Comparison of ENCODE assay signal across 1 cellular context in the genomic region with DNA sequence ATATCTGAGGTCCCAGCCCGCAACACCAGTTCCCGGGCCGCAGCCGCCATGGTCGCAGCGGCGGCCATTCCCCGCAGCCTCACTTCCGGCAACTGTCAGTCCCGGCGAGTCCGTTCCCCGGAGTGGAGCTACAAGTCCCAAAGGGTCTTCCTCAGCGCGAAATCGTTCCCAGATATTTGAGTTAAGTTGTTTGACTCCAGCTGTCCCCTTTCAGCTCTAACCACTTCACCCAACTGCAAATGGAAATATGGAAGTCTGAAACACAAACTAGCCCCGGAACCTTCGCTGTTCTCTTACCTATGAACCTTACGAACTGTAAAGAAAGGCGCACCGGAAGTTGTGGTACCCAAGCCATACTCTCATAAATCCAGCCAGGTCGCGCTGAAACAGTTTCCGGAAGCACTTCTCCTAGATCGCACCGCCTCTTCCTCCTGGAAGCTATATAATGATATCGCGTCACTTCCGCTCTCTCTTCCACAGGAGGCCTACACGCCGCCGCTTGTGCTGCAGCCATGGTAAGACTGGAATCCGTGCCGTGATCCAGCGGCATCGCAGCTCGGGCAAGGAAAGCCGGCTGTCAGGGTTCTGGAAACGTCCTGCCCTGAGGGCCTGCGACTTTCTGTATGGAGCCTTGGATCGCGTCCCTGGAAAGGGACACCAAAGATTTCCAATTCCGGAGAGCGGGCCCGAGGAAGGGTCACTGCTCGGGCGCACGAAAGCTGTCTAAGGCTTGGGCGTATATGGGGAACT.
A peak's percentile ranks its signal among the peaks of the same experiment; 100 is the strongest.
TF ChIP-seq lines count a peak whose summit lies in the region.

A gene (plus strand): TSS at position 468 of the 750 bp plus-strand sequence. CDS start 45 bp downstream, at position 513.
A gene with protein sequence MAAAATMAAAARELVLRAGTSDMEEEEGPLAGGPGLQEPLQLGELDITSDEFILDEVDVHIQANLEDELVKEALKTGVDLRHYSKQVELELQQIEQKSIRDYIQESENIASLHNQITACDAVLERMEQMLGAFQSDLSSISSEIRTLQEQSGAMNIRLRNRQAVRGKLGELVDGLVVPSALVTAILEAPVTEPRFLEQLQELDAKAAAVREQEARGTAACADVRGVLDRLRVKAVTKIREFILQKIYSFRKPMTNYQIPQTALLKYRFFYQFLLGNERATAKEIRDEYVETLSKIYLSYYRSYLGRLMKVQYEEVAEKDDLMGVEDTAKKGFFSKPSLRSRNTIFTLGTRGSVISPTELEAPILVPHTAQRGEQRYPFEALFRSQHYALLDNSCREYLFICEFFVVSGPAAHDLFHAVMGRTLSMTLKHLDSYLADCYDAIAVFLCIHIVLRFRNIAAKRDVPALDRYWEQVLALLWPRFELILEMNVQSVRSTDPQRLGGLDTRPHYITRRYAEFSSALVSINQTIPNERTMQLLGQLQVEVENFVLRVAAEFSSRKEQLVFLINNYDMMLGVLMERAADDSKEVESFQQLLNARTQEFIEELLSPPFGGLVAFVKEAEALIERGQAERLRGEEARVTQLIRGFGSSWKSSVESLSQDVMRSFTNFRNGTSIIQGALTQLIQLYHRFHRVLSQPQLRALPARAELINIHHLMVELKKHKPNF (minus strand): TSS at position 269 of the 750 bp plus-strand sequence. CDS start 201 bp downstream, at position 68.

TF ChIP-seq in K562, 482 proteins besides CTCF, POLR2A, EP300 and RAD21 (continued from another document and continues in another):
- TF ChIP-seq, protein P1, sequence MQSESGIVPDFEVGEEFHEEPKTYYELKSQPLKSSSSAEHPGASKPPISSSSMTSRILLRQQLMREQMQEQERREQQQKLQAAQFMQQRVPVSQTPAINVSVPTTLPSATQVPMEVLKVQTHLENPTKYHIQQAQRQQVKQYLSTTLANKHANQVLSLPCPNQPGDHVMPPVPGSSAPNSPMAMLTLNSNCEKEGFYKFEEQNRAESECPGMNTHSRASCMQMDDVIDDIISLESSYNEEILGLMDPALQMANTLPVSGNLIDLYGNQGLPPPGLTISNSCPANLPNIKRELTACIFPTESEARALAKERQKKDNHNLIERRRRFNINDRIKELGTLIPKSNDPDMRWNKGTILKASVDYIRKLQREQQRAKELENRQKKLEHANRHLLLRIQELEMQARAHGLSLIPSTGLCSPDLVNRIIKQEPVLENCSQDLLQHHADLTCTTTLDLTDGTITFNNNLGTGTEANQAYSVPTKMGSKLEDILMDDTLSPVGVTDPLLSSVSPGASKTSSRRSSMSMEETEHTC (IDR thresholded peaks at IDR 0.05), result 0 out of 2 replicates have a peak, but pooled peaks have one; percentile 40
- TF ChIP-seq L3MBTL2 (IDR thresholded peaks at IDR 0.05) (peak; percentile 61), GTF2E2 (tag; IDR thresholded peaks at IDR 0.05) (peak; percentile 98), THRAP3 (IDR thresholded peaks at IDR 0.05; ENCODE audit: borderline replicate concordance) (no peak; the same call in 1 of the 2 replicates), HNRNPH1 (optimal IDR thresholded peaks at IDR 0.05; ENCODE audit: low read depth, low read length) (no peak), SP2 (IDR thresholded peaks at IDR 0.05; ENCODE audit: extremely low read depth, low read depth, low read length, poor library complexity, severe bottlenecking) (peak; percentile 46), FOSL1 (tag; conservative IDR thresholded peaks at IDR 0.05) (peak; percentile 71), SNRNP70 (optimal IDR thresholded peaks at IDR 0.05; ENCODE audit: low read depth, low read length) (no peak), KDM2B (CRISPR knock-in tag; IDR thresholded peaks at IDR 0.05) (0 out of 2 replicates have a peak, but pooled peaks have one; percentile 44), GTF2F1 (IDR thresholded peaks at IDR 0.05; ENCODE audit: low read depth, low read length) (peak; percentile 88; the same call in 1 of the 2 replicates), ZNF583 (CRISPR knock-in tag; IDR thresholded peaks at IDR 0.05) (peak; percentile 81; the same call in 1 of the 2 replicates), MEF2A (IDR thresholded peaks at IDR 0.05; ENCODE audit: control insufficient read depth, low read depth, low read length) (no peak), KHSRP (IDR thresholded peaks at IDR 0.05) (no peak), HLTF (IDR thresholded peaks at IDR 0.05) (0 out of 2 replicates have a peak, but pooled peaks have one; percentile 46), HMGN3 (IDR thresholded peaks at IDR 0.05; ENCODE audit: borderline replicate concordance, extremely low read depth, insufficient read length, low read depth, low read length) (peak; percentile 60), TAF1 (IDR thresholded peaks at IDR 0.05; ENCODE audit: control insufficient read depth, extremely low read depth, insufficient read depth, low read length, severe bottlenecking) (peak; percentile 96), ZNF707 (CRISPR knock-in tag; conservative IDR thresholded peaks at IDR 0.05) (peak; percentile 19; the same call in 1 of the 2 replicates), FOXK2 (conservative IDR thresholded peaks at IDR 0.05 in 1 of 2, IDR thresholded peaks at IDR 0.05 in 1 of 2; ENCODE audit: low read depth in 2 of 2) (peak; percentile 98 to 99), ZNF76 (CRISPR knock-in tag; IDR thresholded peaks at IDR 0.05; ENCODE audit: borderline replicate concordance) (peak; percentile 55; the same call in 1 of the 2 replicates), POLR2AphosphoS5 (IDR thresholded peaks at IDR 0.05; ENCODE audit: control insufficient read depth, insufficient read depth, low read depth, low read length) (peak; percentile 99), GABPA (tag; conservative IDR thresholded peaks at IDR 0.05; ENCODE audit: low read depth) (peak; percentile 100), ZNF175 (CRISPR knock-in tag; IDR thresholded peaks at IDR 0.05; ENCODE audit: low read depth) (no peak), ZBTB17 (CRISPR knock-in tag; IDR thresholded peaks at IDR 0.05) (peak; percentile 74; the same call in 1 of the 2 replicates), ZNF589 (CRISPR knock-in tag; IDR thresholded peaks at IDR 0.05; ENCODE audit: low read depth) (0 out of 2 replicates have a peak, but pooled peaks have one; percentile 35), KAT2B (IDR thresholded peaks at IDR 0.05; ENCODE audit: low read depth, low read length) (peak; percentile 83), ELF4 (CRISPR knock-in tag; IDR thresholded peaks at IDR 0.05) (peak; percentile 3; the same call in 1 of the 2 replicates), CEBPB (tag; IDR thresholded peaks at IDR 0.05) (no peak), ZNF408 (CRISPR knock-in tag; IDR thresholded peaks at IDR 0.05; ENCODE audit: low read depth) (0 out of 2 replicates have a peak, but pooled peaks have one; percentile 38)
- TF ChIP-seq, protein P2, sequence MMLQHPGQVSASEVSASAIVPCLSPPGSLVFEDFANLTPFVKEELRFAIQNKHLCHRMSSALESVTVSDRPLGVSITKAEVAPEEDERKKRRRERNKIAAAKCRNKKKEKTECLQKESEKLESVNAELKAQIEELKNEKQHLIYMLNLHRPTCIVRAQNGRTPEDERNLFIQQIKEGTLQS (IDR thresholded peaks at IDR 0.05), result peak; percentile 58
- TF ChIP-seq, protein P2 (CRISPR knock-in tag; conservative IDR thresholded peaks at IDR 0.05), result peak; percentile 81; the same call in 1 of the 2 replicates
- TF ChIP-seq, protein P3, sequence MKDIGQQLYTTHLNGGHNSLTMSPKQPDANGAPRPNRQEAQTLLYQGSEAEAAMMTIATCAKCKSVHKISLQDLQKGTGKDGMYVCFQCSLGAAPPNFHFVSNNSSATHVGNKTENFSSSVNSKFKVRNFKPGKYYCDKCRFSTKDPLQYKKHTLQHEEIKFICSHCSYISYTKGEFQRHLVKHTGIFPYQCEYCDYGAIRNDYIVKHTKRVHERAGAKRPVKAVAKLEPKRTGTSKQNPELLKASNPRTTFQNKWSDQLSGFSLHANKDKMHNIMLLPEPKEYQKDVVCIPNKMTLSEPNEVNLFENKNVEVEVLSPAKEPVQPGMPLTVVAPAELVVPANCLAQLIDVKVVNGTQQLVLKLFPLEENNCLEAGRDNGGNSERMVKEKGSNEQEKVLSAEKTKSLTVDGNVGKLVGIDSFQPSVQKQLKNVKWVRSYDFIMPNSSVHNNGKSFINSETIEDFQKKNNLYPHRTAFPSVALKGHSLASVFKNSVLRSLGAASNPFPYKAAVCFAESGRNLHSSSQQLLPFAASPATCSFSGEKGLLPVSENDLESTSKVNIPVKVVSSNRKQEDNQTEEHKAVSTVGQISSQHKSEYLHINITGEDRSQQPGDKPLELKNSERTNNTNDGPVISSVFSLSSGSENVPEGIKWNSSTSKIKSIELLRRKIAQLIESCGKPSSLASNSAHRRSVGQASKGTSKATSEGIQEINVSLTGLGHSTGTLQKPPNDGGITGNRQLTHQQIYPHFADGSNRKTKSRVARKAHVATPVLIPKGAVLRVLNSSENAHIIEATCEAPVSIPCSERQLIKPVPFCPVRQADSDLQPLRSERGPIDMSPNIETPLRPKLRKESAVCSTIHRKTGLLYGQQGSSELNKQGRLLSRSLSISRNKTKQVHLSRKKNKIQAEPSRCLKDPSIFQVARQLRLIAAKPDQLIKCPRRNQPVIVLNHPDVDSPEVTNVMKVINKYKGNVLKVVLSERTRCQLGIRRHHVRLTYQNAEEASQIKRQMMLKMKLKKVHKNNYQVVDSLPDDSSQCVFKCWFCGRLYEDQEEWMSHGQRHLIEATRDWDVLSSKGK (CRISPR knock-in tag; IDR thresholded peaks at IDR 0.05), result no peak
- TF ChIP-seq, protein P4, sequence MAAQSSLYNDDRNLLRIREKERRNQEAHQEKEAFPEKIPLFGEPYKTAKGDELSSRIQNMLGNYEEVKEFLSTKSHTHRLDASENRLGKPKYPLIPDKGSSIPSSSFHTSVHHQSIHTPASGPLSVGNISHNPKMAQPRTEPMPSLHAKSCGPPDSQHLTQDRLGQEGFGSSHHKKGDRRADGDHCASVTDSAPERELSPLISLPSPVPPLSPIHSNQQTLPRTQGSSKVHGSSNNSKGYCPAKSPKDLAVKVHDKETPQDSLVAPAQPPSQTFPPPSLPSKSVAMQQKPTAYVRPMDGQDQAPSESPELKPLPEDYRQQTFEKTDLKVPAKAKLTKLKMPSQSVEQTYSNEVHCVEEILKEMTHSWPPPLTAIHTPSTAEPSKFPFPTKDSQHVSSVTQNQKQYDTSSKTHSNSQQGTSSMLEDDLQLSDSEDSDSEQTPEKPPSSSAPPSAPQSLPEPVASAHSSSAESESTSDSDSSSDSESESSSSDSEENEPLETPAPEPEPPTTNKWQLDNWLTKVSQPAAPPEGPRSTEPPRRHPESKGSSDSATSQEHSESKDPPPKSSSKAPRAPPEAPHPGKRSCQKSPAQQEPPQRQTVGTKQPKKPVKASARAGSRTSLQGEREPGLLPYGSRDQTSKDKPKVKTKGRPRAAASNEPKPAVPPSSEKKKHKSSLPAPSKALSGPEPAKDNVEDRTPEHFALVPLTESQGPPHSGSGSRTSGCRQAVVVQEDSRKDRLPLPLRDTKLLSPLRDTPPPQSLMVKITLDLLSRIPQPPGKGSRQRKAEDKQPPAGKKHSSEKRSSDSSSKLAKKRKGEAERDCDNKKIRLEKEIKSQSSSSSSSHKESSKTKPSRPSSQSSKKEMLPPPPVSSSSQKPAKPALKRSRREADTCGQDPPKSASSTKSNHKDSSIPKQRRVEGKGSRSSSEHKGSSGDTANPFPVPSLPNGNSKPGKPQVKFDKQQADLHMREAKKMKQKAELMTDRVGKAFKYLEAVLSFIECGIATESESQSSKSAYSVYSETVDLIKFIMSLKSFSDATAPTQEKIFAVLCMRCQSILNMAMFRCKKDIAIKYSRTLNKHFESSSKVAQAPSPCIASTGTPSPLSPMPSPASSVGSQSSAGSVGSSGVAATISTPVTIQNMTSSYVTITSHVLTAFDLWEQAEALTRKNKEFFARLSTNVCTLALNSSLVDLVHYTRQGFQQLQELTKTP (IDR thresholded peaks at IDR 0.05; ENCODE audit: low read depth in 1 of 2, partially characterized antibody in 2 of 2), result peak; percentile 31 to 91
- TF ChIP-seq, protein P5, sequence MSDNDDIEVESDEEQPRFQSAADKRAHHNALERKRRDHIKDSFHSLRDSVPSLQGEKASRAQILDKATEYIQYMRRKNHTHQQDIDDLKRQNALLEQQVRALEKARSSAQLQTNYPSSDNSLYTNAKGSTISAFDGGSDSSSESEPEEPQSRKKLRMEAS (CRISPR knock-in tag; IDR thresholded peaks at IDR 0.05), result peak; percentile 87
- TF ChIP-seq, protein P6, sequence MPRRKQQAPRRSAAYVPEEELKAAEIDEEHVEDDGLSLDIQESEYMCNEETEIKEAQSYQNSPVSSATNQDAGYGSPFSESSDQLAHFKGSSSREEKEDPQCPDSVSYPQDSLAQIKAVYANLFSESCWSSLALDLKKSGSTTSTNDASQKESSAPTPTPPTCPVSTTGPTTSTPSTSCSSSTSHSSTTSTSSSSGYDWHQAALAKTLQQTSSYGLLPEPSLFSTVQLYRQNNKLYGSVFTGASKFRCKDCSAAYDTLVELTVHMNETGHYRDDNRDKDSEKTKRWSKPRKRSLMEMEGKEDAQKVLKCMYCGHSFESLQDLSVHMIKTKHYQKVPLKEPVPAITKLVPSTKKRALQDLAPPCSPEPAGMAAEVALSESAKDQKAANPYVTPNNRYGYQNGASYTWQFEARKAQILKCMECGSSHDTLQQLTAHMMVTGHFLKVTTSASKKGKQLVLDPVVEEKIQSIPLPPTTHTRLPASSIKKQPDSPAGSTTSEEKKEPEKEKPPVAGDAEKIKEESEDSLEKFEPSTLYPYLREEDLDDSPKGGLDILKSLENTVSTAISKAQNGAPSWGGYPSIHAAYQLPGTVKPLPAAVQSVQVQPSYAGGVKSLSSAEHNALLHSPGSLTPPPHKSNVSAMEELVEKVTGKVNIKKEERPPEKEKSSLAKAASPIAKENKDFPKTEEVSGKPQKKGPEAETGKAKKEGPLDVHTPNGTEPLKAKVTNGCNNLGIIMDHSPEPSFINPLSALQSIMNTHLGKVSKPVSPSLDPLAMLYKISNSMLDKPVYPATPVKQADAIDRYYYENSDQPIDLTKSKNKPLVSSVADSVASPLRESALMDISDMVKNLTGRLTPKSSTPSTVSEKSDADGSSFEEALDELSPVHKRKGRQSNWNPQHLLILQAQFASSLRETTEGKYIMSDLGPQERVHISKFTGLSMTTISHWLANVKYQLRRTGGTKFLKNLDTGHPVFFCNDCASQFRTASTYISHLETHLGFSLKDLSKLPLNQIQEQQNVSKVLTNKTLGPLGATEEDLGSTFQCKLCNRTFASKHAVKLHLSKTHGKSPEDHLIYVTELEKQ (CRISPR knock-in tag; IDR thresholded peaks at IDR 0.05), result 0 out of 2 replicates have a peak, but pooled peaks have one; percentile 57
- TF ChIP-seq, protein P7, sequence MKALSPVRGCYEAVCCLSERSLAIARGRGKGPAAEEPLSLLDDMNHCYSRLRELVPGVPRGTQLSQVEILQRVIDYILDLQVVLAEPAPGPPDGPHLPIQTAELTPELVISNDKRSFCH (CRISPR knock-in tag; IDR thresholded peaks at IDR 0.05), result no peak
- TF ChIP-seq, protein P7 (tag; IDR thresholded peaks at IDR 0.05), result peak; percentile 80
